Comparison of ENCODE assay signal across 8 cellular contexts in genomic region chr7:75878769-75879596, GRCh38. TPM values are rescaled to one million over a fixed set of nuclear protein-coding genes. Genes with fewer than 3 reads are reported as not detected.
DNase-seq lines count a peak whose midpoint lies in the region; ATAC-seq and TF ChIP-seq lines count a peak whose summit lies in the region.

Gene RHBDD2 (plus strand): TSS chr7:75879034. CDS start chr7:75879083, 49 bp downstream.

- no peaks in the 10 kb centered on the region for H3K27me3 ChIP-seq in psoas muscle (ENCODE audit: insufficient read depth in 3 of 3, low read length in 2 of 3)

- H3K9me3 ChIP-seq in psoas muscle, result no peaks in the 10 kb centered on the region

- H3K27ac ChIP-seq in angular gyrus (ENCODE audit: low read depth, low read length), result peak within 1 kb of the TSS; percentile 99
- H3K27ac ChIP-seq in psoas muscle, result peak within 1 kb of the TSS; percentile 63
- peak within 1 kb of the TSS; percentile 75 for H3K27ac ChIP-seq in urinary bladder (ENCODE audit: low read depth)

- H3K4me1 ChIP-seq in psoas muscle (peaks cover 17% of the 10 kb centered on the region), urinary bladder (ENCODE audit: insufficient read depth) (no peaks in the 10 kb centered on the region)

- H3K4me3 ChIP-seq in psoas muscle (peak within 1 kb of the TSS; percentile 77), urinary bladder (ENCODE audit: low read depth, low read length) (peak within 1 kb of the TSS; percentile 69)

- peak; percentile 21 for TF ChIP-seq CTCF in psoas muscle (IDR thresholded peaks at IDR 0.05)

- intact Hi-C loops in left ventricle myocardium superior (cut with micrococcal nuclease) (loop anchor here (5.0 kb wide), 1 partner anchor 33 kb away; no protein-coding TSS in a partner anchor), psoas muscle (cut with DNase I) (loop anchor here in 1 of 2 donors (5.0 kb wide), 1 partner anchor 38 kb away; the partner anchor contains the start of gene POR)

- H3K36me3 ChIP-seq in psoas muscle (ENCODE audit: insufficient read depth in 1 of 2, low read depth in 1 of 2) (peaks cover 2 to 38% of the 10 kb centered on the region in 2 donors), urinary bladder (ENCODE audit: insufficient read depth) (peaks cover 2% of the 10 kb centered on the region)

- peak; percentile 58 for DNase-seq in NCI-H187 treated with DMSO at 0.1 percent for 48 hours (lab: John Stamatoyannopoulos, UW)
- peak; percentile 87 to 97 (median 96) for DNase-seq in T-helper 2 cell
- peak; percentile 97 for DNase-seq in left ventricle myocardium superior
- DNase-seq in psoas muscle, result peak; percentile 96 to 98

- WGBS in psoas muscle, 3 donors, result 2 to 4% (median 2%) methylated on average over 44 to 62 of the region's 64 CpGs
- under 1% methylated on average over 63 of the region's 64 CpGs for WGBS in urinary bladder

- ATAC-seq in GM18499 (IDR thresholded peaks at IDR 0.05; ENCODE audit: insufficient read depth, unreplicated experiment) (peak; percentile 46), HG02970 (IDR thresholded peaks at IDR 0.05; ENCODE audit: low FRiP score, unreplicated experiment) (peak; percentile 94), left ventricle myocardium superior (peak; percentile 99), psoas muscle (peak; percentile 99 to 100 (median 100))

RNA-seq across cellular contexts. Expression of gene RHBDD2, which starts in this region (rescaled TPM):
- 17.9 TPM for total RNA-seq in left ventricle myocardium superior
- total RNA-seq in psoas muscle, result 10 to 100 TPM; 18.3 to 32.0 (median 24.6) TPM
- 10 to 100 TPM; 26.5 to 38.9 (median 30.7) TPM for polyA plus RNA-seq in psoas muscle
- 10.1 TPM for total RNA-seq in urinary bladder
- 54.1 TPM for polyA plus RNA-seq in urinary bladder

Comparison
In these comparisons a context has a peak if more than half of its experiments do, and no peak if none do; other contexts are left out.
1. Peak in every context shown above with its lines: DNase-seq, ATAC-seq, H3K4me3 ChIP-seq and H3K27ac ChIP-seq.
2. ATAC-seq: peak in every context shown above with its lines; median percentile 100 in psoas muscle; 99 in left ventricle myocardium superior; 94 in HG02970; 46 in GM18499.